Comparison of ENCODE assay signal across 18 cellular contexts in the genomic region with DNA sequence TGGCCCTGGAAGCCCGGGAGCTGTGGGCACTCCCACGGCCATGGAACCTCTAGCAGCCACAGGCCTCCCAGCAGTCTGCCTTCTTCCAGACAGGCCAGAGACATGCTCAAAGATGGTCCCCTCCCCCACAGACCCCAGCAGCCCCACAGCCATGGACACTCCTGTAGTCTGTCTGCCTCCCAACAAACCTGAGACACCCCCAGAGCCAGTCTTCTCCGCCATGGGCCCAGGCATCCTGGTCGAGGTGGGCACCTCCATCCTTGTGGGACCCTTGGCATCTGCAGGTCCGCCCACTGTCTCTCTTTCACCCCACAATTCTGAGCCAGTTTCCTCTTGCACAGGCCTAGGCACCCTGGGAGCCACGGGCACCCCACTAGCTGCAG. TPM values are rescaled to one million over a fixed set of nuclear protein-coding genes. Genes with fewer than 3 reads are reported as not detected.
DNase-seq lines count a peak whose midpoint lies in the region; ATAC-seq and TF ChIP-seq lines count a peak whose summit lies in the region.
"Had no signal": no experiment of that assay in that cellular context is flagged by ENCODE, and none has a peak within 500 bp of the region (broad histone marks: within the 10 kb centered on the region; RNA-seq: fewer than 3 reads in every experiment).

No MANE protein-coding gene starts in this region.

- ATAC-seq in CD4-positive, CD25-positive, alpha-beta regulatory T cell (ENCODE audit: low read depth in 2 of 2): no peak
- ATAC-seq: Panc1 had no signal

- no peaks in the 10 kb centered on the region for H3K9me3 Mint-ChIP-seq in CD4-positive, CD25-positive, alpha-beta regulatory T cell
- H3K9me3 Mint-ChIP-seq in Calu3 (ENCODE audit: low read depth, unreplicated experiment): no peaks in the 10 kb centered on the region
- H3K9me3 Mint-ChIP-seq in dendritic cell treated with granulocyte-macrophage colony-stimulating factor and Interleukin-4, amounts not matched to agents 40 ng/mL and 50 ng/mL, for 4 days: no peaks in the 10 kb centered on the region

- no peak overlapping the region for H2BK5ac ChIP-seq in neuronal stem cell (ENCODE audit: low read length)

- no peaks in the 10 kb centered on the region for H3K27me3 ChIP-seq in CD4-positive, CD25-positive, alpha-beta regulatory T cell (ENCODE audit: control insufficient read depth, insufficient read depth, low read length)
- no peaks in the 10 kb centered on the region for H3K27me3 ChIP-seq in neuronal stem cell (ENCODE audit: control insufficient read depth in 3 of 3, insufficient read depth in 3 of 3, low read depth in 1 of 3, low read length in 3 of 3)
- H3K27me3 ChIP-seq: BLaER1 treated with 17β-estradiol and CSF1 and Interleukin-3, amounts not matched to agents 10 nM and 100 nM; MG63; SJSA1 had no signal

- no peak overlapping the region for H2AK5ac ChIP-seq in neuronal stem cell (ENCODE audit: low read depth, low read length)

- CTCF ChIA-PET in Calu3 (lab: Charles Lee): no interaction called here

- H3K4me3 Mint-ChIP-seq in CD4-positive, CD25-positive, alpha-beta regulatory T cell: peak overlapping the region in 3 of 4 donors; percentile 22 to 70 (median 66)
- H3K4me3 Mint-ChIP-seq in Calu3 (ENCODE audit: low read depth, unreplicated experiment): no peak overlapping the region
- H3K4me3 Mint-ChIP-seq in dendritic cell treated with granulocyte-macrophage colony-stimulating factor and Interleukin-4, amounts not matched to agents 40 ng/mL and 50 ng/mL, for 4 days: no peak overlapping the region

- no peak overlapping the region for H3K4ac ChIP-seq in neuronal stem cell (ENCODE audit: low read length)

- H3K9ac ChIP-seq in neuronal stem cell (ENCODE audit: low read depth, low read length, poor library complexity): no peak overlapping the region

- H4K8ac ChIP-seq in neuronal stem cell (ENCODE audit: low read depth, low read length): peak overlapping the region; percentile 43

- peaks cover 33% of the 10 kb centered on the region for H3K79me1 ChIP-seq in neuronal stem cell (ENCODE audit: low read depth, low read length)

- TF ChIP-seq CTCF in Calu3 (IDR thresholded peaks at IDR 0.05; ENCODE audit: unreplicated experiment): no peak

- H2BK120ac ChIP-seq in neuronal stem cell (ENCODE audit: low read depth, low read length): no peak overlapping the region

- peaks cover 20% of the 10 kb centered on the region for H3K36me3 Mint-ChIP-seq in CD4-positive, CD25-positive, alpha-beta regulatory T cell
- H3K36me3 Mint-ChIP-seq in Calu3 (ENCODE audit: insufficient read depth, unreplicated experiment): peaks cover 50% of the 10 kb centered on the region
- peaks cover 67% of the 10 kb centered on the region for H3K36me3 Mint-ChIP-seq in dendritic cell treated with granulocyte-macrophage colony-stimulating factor and Interleukin-4, amounts not matched to agents 40 ng/mL and 50 ng/mL, for 4 days (ENCODE audit: low read depth)

- no peak overlapping the region for H3K4me3 ChIP-seq in CD4-positive, CD25-positive, alpha-beta regulatory T cell (ENCODE audit: low read depth, low read length)
- no peak overlapping the region for H3K4me3 ChIP-seq in neuronal stem cell (ENCODE audit: low read length in 2 of 2)
- H3K4me3 ChIP-seq: BLaER1 treated with 17β-estradiol and CSF1 and Interleukin-3, amounts not matched to agents 10 nM and 100 nM; MG63; SJSA1 had no signal

- H3K14ac ChIP-seq in neuronal stem cell (ENCODE audit: low read length): no peak overlapping the region

- H2BK12ac ChIP-seq in neuronal stem cell (ENCODE audit: low read length): peak overlapping the region; percentile 58

- H3K27me3 Mint-ChIP-seq in CD4-positive, CD25-positive, alpha-beta regulatory T cell: peaks cover 8% of the 10 kb centered on the region
- no peaks in the 10 kb centered on the region for H3K27me3 Mint-ChIP-seq in Calu3 (ENCODE audit: unreplicated experiment)
- peaks cover 3% of the 10 kb centered on the region for H3K27me3 Mint-ChIP-seq in dendritic cell treated with granulocyte-macrophage colony-stimulating factor and Interleukin-4, amounts not matched to agents 40 ng/mL and 50 ng/mL, for 4 days
- H3K27me3 Mint-ChIP-seq: IgD-negative memory B cell had no signal

- no peak for DNase-seq in CD4-positive, CD25-positive, alpha-beta regulatory T cell
- DNase-seq in Calu3: no peak
- no peak for DNase-seq in neuronal stem cell (ENCODE audit: low spot score)
- no peak for DNase-seq in DMS53 treated with DMSO at 0.1 percent for 48 hours (lab: John Stamatoyannopoulos, UW; ENCODE audit: unreplicated experiment)
- DNase-seq in HT-29 (ENCODE audit: low spot score): no peak
- DNase-seq in hypothalamus (lab: John Stamatoyannopoulos, UW): no peak
- DNase-seq: DMS79 treated with DMSO at 0.1 percent for 48 hours, Kasumi-1, MG63, NCI-H1092 treated with DMSO at 0.1 percent for 48 hours, NCI-H2081, NCI-H446 treated with DMSO at 0.1 percent for 48 hours had no signal

- intact Hi-C loops in Calu3 (cut with micrococcal nuclease; ENCODE audit: unreplicated experiment): no loop called here
- intact Hi-C loops in dendritic cell treated with granulocyte-macrophage colony-stimulating factor and Interleukin-4, amounts not matched to agents 40 ng/mL and 50 ng/mL, for 4 days (cut with micrococcal nuclease): no loop called here

- no peak overlapping the region for H3K27ac ChIP-seq in CD4-positive, CD25-positive, alpha-beta regulatory T cell (ENCODE audit: insufficient read depth, low read length, poor library complexity, severe bottlenecking)
- no peak overlapping the region for H3K27ac ChIP-seq in neuronal stem cell (replicated peaks; ENCODE audit: low read length)
- H3K27ac ChIP-seq: HL-60, SJSA1 had no signal

- H3K27ac Mint-ChIP-seq in CD4-positive, CD25-positive, alpha-beta regulatory T cell: peak overlapping the region in 1 of 3 donors; percentile 60
- H3K27ac Mint-ChIP-seq in Calu3 (ENCODE audit: unreplicated experiment): peak overlapping the region; percentile 27
- H3K27ac Mint-ChIP-seq in dendritic cell treated with granulocyte-macrophage colony-stimulating factor and Interleukin-4, amounts not matched to agents 40 ng/mL and 50 ng/mL, for 4 days: peak overlapping the region; percentile 89

- no peak overlapping the region for H2BK15ac ChIP-seq in neuronal stem cell (ENCODE audit: low read length)

- H2AFZ ChIP-seq in neuronal stem cell (ENCODE audit: low read length): no peak overlapping the region

- H3K4me2 ChIP-seq in neuronal stem cell (ENCODE audit: insufficient read depth, low read length, poor library complexity, severe bottlenecking): no peak overlapping the region

- peaks cover 11 to 48% (median 30%) of the 10 kb centered on the region in 4 donors for H3K4me1 Mint-ChIP-seq in CD4-positive, CD25-positive, alpha-beta regulatory T cell
- peaks cover 14% of the 10 kb centered on the region for H3K4me1 Mint-ChIP-seq in Calu3 (ENCODE audit: low read depth, unreplicated experiment)
- peaks cover 46% of the 10 kb centered on the region for H3K4me1 Mint-ChIP-seq in dendritic cell treated with granulocyte-macrophage colony-stimulating factor and Interleukin-4, amounts not matched to agents 40 ng/mL and 50 ng/mL, for 4 days (ENCODE audit: low read depth)

- H3K36me3 ChIP-seq in CD4-positive, CD25-positive, alpha-beta regulatory T cell (ENCODE audit: control insufficient read depth, insufficient read depth, low read length): peaks cover 16% of the 10 kb centered on the region
- H3K36me3 ChIP-seq in neuronal stem cell (replicated peaks in 1 of 2; ENCODE audit: control insufficient read depth in 2 of 2, insufficient read depth in 2 of 2, low read length in 2 of 2): peaks cover 8 to 57% of the 10 kb centered on the region in 2 donors

- BruUV-seq in Calu3 (replicated peaks; lab: Mats Ljungman, UMichigan): no TSS peak

- H4K91ac ChIP-seq in neuronal stem cell (ENCODE audit: low read depth, low read length, poor library complexity): no peak overlapping the region

- H3K23ac ChIP-seq in neuronal stem cell (ENCODE audit: low read depth, low read length, poor library complexity): peak overlapping the region; percentile 80

- no CpG with 5 or more reads among the region's 6 CpGs for WGBS in neuronal stem cell (ENCODE audit: extremely low coverage in 2 of 2, insufficient read length in 2 of 2, insufficient replicate concordance in 1 of 2), 2 donors

- peaks cover 34% of the 10 kb centered on the region for H3K4me1 ChIP-seq in CD4-positive, CD25-positive, alpha-beta regulatory T cell (ENCODE audit: control insufficient read depth, insufficient read depth, low read length, poor library complexity, severe bottlenecking)
- peaks cover 9 to 11% of the 10 kb centered on the region in 2 donors for H3K4me1 ChIP-seq in neuronal stem cell (ENCODE audit: control insufficient read depth in 2 of 2, insufficient read depth in 1 of 2, low read depth in 1 of 2, low read length in 2 of 2)

- no peak overlapping the region for H3K18ac ChIP-seq in neuronal stem cell (ENCODE audit: low read length)

- H3K9me3 ChIP-seq in CD4-positive, CD25-positive, alpha-beta regulatory T cell (ENCODE audit: control insufficient read depth in 2 of 2, low read length in 2 of 2): no peaks in the 10 kb centered on the region
- H3K9me3 ChIP-seq in neuronal stem cell (replicated peaks in 1 of 2; ENCODE audit: control insufficient read depth in 2 of 2, insufficient read depth in 1 of 2, low read depth in 1 of 2, low read length in 2 of 2): peaks cover 0 to 4% of the 10 kb centered on the region in 2 donors
- H3K9me3 ChIP-seq: BLaER1 treated with 17β-estradiol and CSF1 and Interleukin-3, amounts not matched to agents 10 nM and 100 nM; MG63 had no signal

RNA-seq across cellular contexts. Expression of a gene that starts 3.1 kb away (rescaled TPM):
- 11.4 TPM for total RNA-seq in CD4-positive, CD25-positive, alpha-beta regulatory T cell
- polyA plus RNA-seq in CD4-positive, CD25-positive, alpha-beta regulatory T cell: 1 to 10 TPM; 1.2 to 1.8 (median 1.4) TPM
- 19.8 and 25.9 TPM in 2 replicates for total RNA-seq in Calu3 (2022)
- 14.1 TPM for polyA plus RNA-seq in neuronal stem cell (2013, experiment 1 of 2)
- 14.9 TPM for polyA plus RNA-seq in neuronal stem cell (2013, experiment 2 of 2)
- total RNA-seq in HT-29 (2014; rRNA removed; shearing (Covaris generic)): 7.4 and 8.5 TPM in 2 replicates

RNA-seq across cellular contexts. Expression of a gene that starts 3.4 kb away (rescaled TPM):
- 15.0 TPM for total RNA-seq in CD4-positive, CD25-positive, alpha-beta regulatory T cell
- polyA plus RNA-seq in CD4-positive, CD25-positive, alpha-beta regulatory T cell: 100 to 1,000 TPM; 121 to 262 (median 177) TPM
- total RNA-seq in Calu3 (2022): 95.2 and 105 TPM in 2 replicates
- 130 TPM for polyA plus RNA-seq in neuronal stem cell (2013, experiment 1 of 2)
- 139 TPM for polyA plus RNA-seq in neuronal stem cell (2013, experiment 2 of 2)
- 79.0 and 86.0 TPM in 2 replicates for total RNA-seq in HT-29 (2014; rRNA removed; shearing (Covaris generic))

RNA-seq across cellular contexts. Expression of a gene that starts 14.0 kb away (rescaled TPM):
- total RNA-seq in CD4-positive, CD25-positive, alpha-beta regulatory T cell: 16.7 TPM
- polyA plus RNA-seq in CD4-positive, CD25-positive, alpha-beta regulatory T cell: 10 to 100 TPM; 41.5 to 48.1 (median 43.1) TPM
- total RNA-seq in Calu3 (2022): 15.1 and 19.9 TPM in 2 replicates
- polyA plus RNA-seq in neuronal stem cell (2013, experiment 1 of 2): 39.1 TPM
- polyA plus RNA-seq in neuronal stem cell (2013, experiment 2 of 2): 41.1 TPM
- total RNA-seq in HT-29 (2014; rRNA removed; shearing (Covaris generic)): 4.1 and 7.0 TPM in 2 replicates

RNA-seq across cellular contexts. Expression of a gene that starts 14.1 kb away (rescaled TPM):
- 1.5 TPM for total RNA-seq in CD4-positive, CD25-positive, alpha-beta regulatory T cell
- polyA plus RNA-seq in CD4-positive, CD25-positive, alpha-beta regulatory T cell: 1 to 10 TPM; 4.4 to 7.1 (median 5.6) TPM
- total RNA-seq in Calu3 (2022): 1.8 and 3.1 TPM in 2 replicates
- 7.5 TPM for polyA plus RNA-seq in neuronal stem cell (2013, experiment 1 of 2)
- 7.7 TPM for polyA plus RNA-seq in neuronal stem cell (2013, experiment 2 of 2)
- total RNA-seq in HT-29 (2014; rRNA removed; shearing (Covaris generic)): 0.31 and 1.1 TPM in 2 replicates

Comparison
In these comparisons a context has a peak if more than half of its experiments do, and no peak if none do; other contexts are left out.
1. H3K4me3 Mint-ChIP-seq: peak in CD4-positive, CD25-positive, alpha-beta regulatory T cell (3 of 4); none in Calu3 (single experiment) and dendritic cell treated with granulocyte-macrophage colony-stimulating factor and Interleukin-4, amounts not matched to agents 40 ng/mL and 50 ng/mL, for 4 days (single experiment).